14 cellular contexts compared by ENCODE assay signal in the genomic region with DNA sequence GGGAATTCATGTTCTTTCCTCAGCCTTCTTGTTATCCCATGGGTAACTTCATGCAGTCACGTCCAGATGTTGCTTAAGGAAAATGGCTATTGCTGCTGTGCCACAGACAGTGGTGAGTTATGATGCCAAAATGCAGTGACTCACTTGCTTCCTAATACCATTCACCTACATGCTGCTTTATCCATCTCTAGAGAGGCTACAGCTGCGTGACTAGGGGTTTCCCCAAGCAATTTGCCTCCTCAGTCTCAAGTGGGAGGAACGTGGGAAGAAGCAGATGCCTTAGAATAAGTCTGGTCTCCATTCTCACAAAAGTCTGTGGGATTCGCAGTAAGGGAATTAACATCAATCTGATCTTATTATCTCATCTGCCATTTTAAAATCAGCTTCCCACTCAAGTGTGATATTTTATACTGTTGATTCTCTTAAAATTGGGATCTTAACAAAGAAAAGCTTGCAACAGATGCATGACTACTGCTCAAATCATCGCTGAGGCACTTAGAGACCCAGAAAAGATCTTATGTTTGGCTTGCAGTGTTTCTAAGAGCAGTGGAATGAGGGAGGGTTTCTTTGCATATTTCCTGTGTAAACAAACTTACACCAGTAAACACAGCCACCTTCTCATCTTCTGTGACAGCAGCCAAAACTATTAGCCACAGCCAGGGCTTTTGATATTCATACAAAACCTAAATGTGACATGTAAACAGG.
DNase-seq lines count a peak whose midpoint lies in the region; ATAC-seq, FAIRE-seq and TF ChIP-seq lines count a peak whose summit lies in the region.
"Had no signal": no experiment of that assay in that cellular context is flagged by ENCODE, and none has a peak within 500 bp of the region (broad histone marks: within the 10 kb centered on the region; RNA-seq: fewer than 3 reads in every experiment).

No MANE protein-coding gene starts in this region.

- TF ChIP-seq CTCF in bronchial epithelial cell (IDR thresholded peaks at IDR 0.05; ENCODE audit: insufficient read depth, low read length, severe bottlenecking): no peak
- no peak for TF ChIP-seq CTCF in lung (IDR thresholded peaks at IDR 0.05; ENCODE audit: control extremely low read depth, extremely low read depth)

- no peak overlapping the region for H3K4me3 ChIP-seq in bronchial epithelial cell (ENCODE audit: low read depth, low read length)
- H3K4me3 ChIP-seq in lung: no peak overlapping the region
- H3K4me3 ChIP-seq: HAP-1 had no signal

- peak; percentile 16 for ATAC-seq in lung (ENCODE audit: insufficient read depth, low FRiP score)
- no peak for ATAC-seq in HG02642 (IDR thresholded peaks at IDR 0.05; ENCODE audit: poor library complexity, unreplicated experiment)
- ATAC-seq in GM18868 (IDR thresholded peaks at IDR 0.05; ENCODE audit: unreplicated experiment): no peak

- H3K27ac ChIP-seq in lung (ENCODE audit: low read depth in 1 of 2, low read length in 1 of 2): no peak overlapping the region

- 56 to 67% methylated on average over 5 of the region's 5 CpGs for WGBS in lung, 2 donors

- H3K27me3 ChIP-seq in bronchial epithelial cell (ENCODE audit: control insufficient read depth, insufficient read depth, low read length) (no peaks in the 10 kb centered on the region), lung (ENCODE audit: control insufficient read depth, insufficient read depth) (no peaks in the 10 kb centered on the region)

- DNase-seq in AG08396 (ENCODE audit: low spot score) (peak; percentile 37), HT-29 (ENCODE audit: low spot score) (peak; percentile 37), bronchial epithelial cell (ENCODE audit: low read depth) (peak; percentile 96), lung (ENCODE audit: low spot score) (no peak), mesenteric fat pad (ENCODE audit: low spot score) (no peak), NCI-H2227 (lab: John Stamatoyannopoulos, UW; ENCODE audit: unreplicated experiment) (no peak)
- DNase-seq: activated CD4-positive, alpha-beta T cell treated with anti-CD3 and anti-CD28 coated beads, Interleukin-2, amount 10 ng/mL, durations not matched to agents 7 days and 5 days; activated naive CD8-positive, alpha-beta T cell treated with anti-CD3 and anti-CD28 coated beads, Interleukin-2, amount 10 ng/mL, durations not matched to agents 7 days and 5 days; Calu3; NCI-H1930 had no signal

- H3K4me1 ChIP-seq in lung (ENCODE audit: control insufficient read depth in 2 of 2, insufficient read depth in 2 of 2, low read length in 2 of 2): no peaks in the 10 kb centered on the region
- H3K4me1 ChIP-seq: HAP-1 had no signal

- FAIRE-seq in bronchial epithelial cell (lab: Jason Lieb, UNC): peak; percentile 96
- FAIRE-seq: frontal cortex had no signal

- H3K9me3 ChIP-seq in lung (ENCODE audit: control insufficient read depth in 2 of 2, insufficient read depth in 1 of 2, low read length in 1 of 2): no peaks in the 10 kb centered on the region
- H3K9me3 ChIP-seq: HAP-1 had no signal

- H3K36me3 ChIP-seq in bronchial epithelial cell (ENCODE audit: control insufficient read depth, insufficient read depth, low read length): no peaks in the 10 kb centered on the region
- no peaks in the 10 kb centered on the region for H3K36me3 ChIP-seq in lung (ENCODE audit: control insufficient read depth in 2 of 2, insufficient read depth in 2 of 2, low read length in 2 of 2)
- H3K36me3 ChIP-seq: HAP-1 had no signal

Comparison
In these comparisons a context has a peak if more than half of its experiments do, and no peak if none do; other contexts are left out.
1. DNase-seq: peak in AG08396 (single experiment), HT-29 (single experiment) and bronchial epithelial cell (single experiment); none in lung (single experiment), mesenteric fat pad (single experiment) and NCI-H2227 (single experiment).